11 cellular contexts compared by ENCODE assay signal in the genomic region with DNA sequence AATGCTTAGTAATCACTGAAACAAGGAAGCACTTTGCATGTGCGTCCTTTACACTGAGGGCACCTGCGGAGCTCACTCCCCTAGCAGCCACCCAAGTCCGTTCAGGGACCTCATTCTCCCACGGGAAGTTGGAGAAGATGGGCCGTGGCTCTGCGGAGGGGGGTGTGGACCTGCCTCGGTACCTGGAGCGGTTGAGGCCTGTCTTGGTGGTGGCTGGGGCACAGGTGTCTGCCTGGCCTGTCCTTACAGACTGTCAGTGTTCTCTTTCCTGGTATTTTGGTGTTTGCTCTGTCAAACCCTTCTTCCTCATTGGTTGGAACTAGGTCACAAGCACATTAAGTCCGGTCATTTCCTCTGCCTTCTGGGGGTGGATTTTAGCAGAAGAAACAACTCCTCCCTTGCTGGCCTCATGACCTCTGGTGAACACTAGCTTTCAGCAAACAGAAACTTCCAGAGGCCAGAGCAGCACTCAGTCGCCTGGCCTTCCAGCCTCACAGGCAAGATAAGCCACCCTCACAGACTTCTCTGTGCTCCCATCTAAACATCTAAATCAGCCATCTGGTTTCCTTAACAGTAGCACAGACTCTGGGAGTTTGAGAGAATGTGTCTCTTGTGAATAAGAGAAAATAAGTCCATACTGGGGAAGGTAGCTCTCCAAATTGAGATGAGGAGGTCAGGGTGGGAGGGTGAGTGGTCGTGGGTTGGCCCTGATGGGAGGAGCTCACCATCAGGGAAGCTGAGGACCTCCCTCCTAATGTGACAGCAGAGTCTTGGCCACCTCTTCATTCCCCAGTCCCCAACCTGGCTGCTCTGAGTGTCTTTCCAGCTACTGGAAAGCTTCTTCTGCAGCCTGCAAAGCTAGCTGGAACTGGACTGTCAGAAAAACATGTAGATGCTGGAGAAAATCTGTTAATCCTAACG. TPM values are rescaled to one million over a fixed set of nuclear protein-coding genes. Genes with fewer than 3 reads are reported as not detected.
DNase-seq lines count a peak whose midpoint lies in the region; FAIRE-seq and TF ChIP-seq lines count a peak whose summit lies in the region.
"Had no signal": no experiment of that assay in that cellular context is flagged by ENCODE, and none has a peak within 500 bp of the region (broad histone marks: within the 10 kb centered on the region; RNA-seq: fewer than 3 reads in every experiment).

No MANE protein-coding gene starts in this region.

- H2BK120ac ChIP-seq in mesendoderm (ENCODE audit: low read depth, low read length), result no peak overlapping the region

- H4K5ac ChIP-seq in mesendoderm (ENCODE audit: low read length), result no peak overlapping the region

- H2BK5ac ChIP-seq in mesendoderm (ENCODE audit: low read length), result no peak overlapping the region

- H3K27me3 ChIP-seq in subcutaneous abdominal adipose tissue (ENCODE audit: control insufficient read depth in 5 of 5, insufficient read depth in 4 of 5, low read length in 5 of 5), result no peaks in the 10 kb centered on the region
- no peaks in the 10 kb centered on the region for H3K27me3 ChIP-seq in mesendoderm (ENCODE audit: insufficient read depth, low read length, poor library complexity)
- H3K27me3 ChIP-seq in WERI-Rb-1 (ENCODE audit: insufficient read depth, low read depth, severe bottlenecking), result no peaks in the 10 kb centered on the region

- H3K4me1 ChIP-seq in kidney (ENCODE audit: control insufficient read depth in 1 of 2, insufficient read depth in 1 of 2, low read depth in 1 of 2, low read length in 2 of 2) (peaks cover 14 to 16% of the 10 kb centered on the region in 2 donors), subcutaneous abdominal adipose tissue (ENCODE audit: control insufficient read depth in 5 of 5, insufficient read depth in 5 of 5, low read length in 5 of 5) (peaks cover 6 to 43% (median 21%) of the 10 kb centered on the region in 5 donors), mesendoderm (ENCODE audit: control insufficient read depth, low read depth, low read length) (no peaks in the 10 kb centered on the region)

- H3K4me3 ChIP-seq in kidney (ENCODE audit: low read length in 2 of 2), result no peak overlapping the region
- peak overlapping the region in 4 of 5 donors; percentile 25 to 38 (median 28) for H3K4me3 ChIP-seq in subcutaneous abdominal adipose tissue (ENCODE audit: low read depth in 1 of 5, low read length in 5 of 5)
- no peak overlapping the region for H3K4me3 ChIP-seq in mesendoderm (ENCODE audit: low read length)
- H3K4me3 ChIP-seq in WERI-Rb-1 (ENCODE audit: low read depth, low read length), result no peak overlapping the region
- H3K4me3 ChIP-seq: A549 had no signal

- no peaks in the 10 kb centered on the region for H3K9me3 ChIP-seq in kidney (ENCODE audit: control insufficient read depth in 1 of 2, low read length in 2 of 2)
- H3K9me3 ChIP-seq in subcutaneous abdominal adipose tissue (ENCODE audit: control insufficient read depth in 5 of 5, low read length in 5 of 5), result no peaks in the 10 kb centered on the region
- no peaks in the 10 kb centered on the region for H3K9me3 ChIP-seq in WERI-Rb-1 (ENCODE audit: severe bottlenecking)
- H3K9me3 ChIP-seq: A549 had no signal

- H2AK5ac ChIP-seq in mesendoderm (ENCODE audit: low read length), result no peak overlapping the region

- no peak overlapping the region for H3K4me2 ChIP-seq in mesendoderm (ENCODE audit: low read length)
- H3K4me2 ChIP-seq: A549 had no signal

- H2BK15ac ChIP-seq in mesendoderm (replicated peaks; ENCODE audit: low read depth), result no peak overlapping the region

- H3K18ac ChIP-seq in mesendoderm (ENCODE audit: low read length), result no peak overlapping the region

- no peak overlapping the region for H4K8ac ChIP-seq in mesendoderm (ENCODE audit: low read depth, low read length)

- H3K23ac ChIP-seq in mesendoderm (ENCODE audit: low read length), result no peak overlapping the region

- DNase-seq in NOMO-1 (lab: John Stamatoyannopoulos, UW; ENCODE audit: unreplicated experiment in 2 of 2) (peak; percentile 7 to 8), NOMO-1 treated with dmso at 0.1 percent for 144 hours (lab: John Stamatoyannopoulos, UW; ENCODE audit: unreplicated experiment) (no peak), kidney (peak; percentile 76), KG1 (lab: John Stamatoyannopoulos, UW) (no peak), mesendoderm (no peak), WERI-Rb-1 (no peak)
- DNase-seq: activated CD4-positive, alpha-beta T cell treated with anti-CD3 and anti-CD28 coated beads, Interleukin-2, amount 50 U/mL, for 1 hour; naive B cell had no signal

- H3K27ac ChIP-seq in angular gyrus (ENCODE audit: low read depth, low read length), result peak overlapping the region; percentile 95
- H3K27ac ChIP-seq in kidney (ENCODE audit: low read depth in 2 of 2, low read length in 2 of 2), result peak overlapping the region; percentile 77 to 87
- H3K27ac ChIP-seq in subcutaneous abdominal adipose tissue (ENCODE audit: low read depth, low read length), result peak overlapping the region; percentile 81
- H3K27ac ChIP-seq in mesendoderm (ENCODE audit: low read depth, low read length), result no peak overlapping the region
- no peak overlapping the region for H3K27ac ChIP-seq in WERI-Rb-1
- H3K27ac ChIP-seq: A549 had no signal

- H3K9ac ChIP-seq in kidney (ENCODE audit: low read length in 2 of 2), result peak overlapping the region; percentile 7 to 12
- peak overlapping the region in 4 of 5 donors; percentile 25 to 70 (median 40) for H3K9ac ChIP-seq in subcutaneous abdominal adipose tissue (ENCODE audit: low read length in 5 of 5)
- H3K9ac ChIP-seq in mesendoderm (ENCODE audit: low read length), result no peak overlapping the region

- FAIRE-seq in kidney (lab: Jason Lieb, UNC), result no peak
- FAIRE-seq: A549 had no signal

- peaks cover 5 to 7% of the 10 kb centered on the region in 2 donors for H3K36me3 ChIP-seq in kidney (ENCODE audit: control insufficient read depth in 1 of 2, insufficient read depth in 2 of 2, low read length in 2 of 2)
- peaks cover 3 to 36% (median 28%) of the 10 kb centered on the region in 5 donors for H3K36me3 ChIP-seq in subcutaneous abdominal adipose tissue (ENCODE audit: control insufficient read depth in 5 of 5, insufficient read depth in 5 of 5, low read length in 5 of 5)
- H3K36me3 ChIP-seq in mesendoderm (ENCODE audit: control insufficient read depth, insufficient read depth, low read length), result no peaks in the 10 kb centered on the region
- peaks cover 23% of the 10 kb centered on the region for H3K36me3 ChIP-seq in WERI-Rb-1

- H3K79me2 ChIP-seq in mesendoderm (ENCODE audit: control insufficient read depth, insufficient read depth, low read length), result no peaks in the 10 kb centered on the region

- no peaks in the 10 kb centered on the region for H3K79me1 ChIP-seq in mesendoderm (ENCODE audit: low read length)

- WGBS in mesendoderm (ENCODE audit: extremely low coverage, insufficient coverage, low lambda C conversion rate), result no CpG with 5 or more reads among the region's 12 CpGs

- no peak overlapping the region for H3K56ac ChIP-seq in mesendoderm (ENCODE audit: low read length)

- H3K4ac ChIP-seq in mesendoderm (ENCODE audit: low read depth, low read length), result no peak overlapping the region

- intact Hi-C loops in kidney (cut with DNase I), result no loop called here

- no peak for TF ChIP-seq CTCF in kidney (IDR thresholded peaks at IDR 0.05; ENCODE audit: borderline replicate concordance, extremely low read depth, insufficient read depth)
- TF ChIP-seq CTCF in WERI-Rb-1 (IDR thresholded peaks at IDR 0.05; ENCODE audit: low read depth, low read length), result no peak

RNA-seq across cellular contexts. Expression of a gene that starts 8.6 kb away (rescaled TPM):
- total RNA-seq in kidney, result 25.4 TPM
- 26.8 TPM for polyA plus RNA-seq in kidney (ENCODE audit: insufficient read depth, low read depth, low replicate concordance)
- 16.3 TPM for polyA plus RNA-seq in mesendoderm (2013, experiment 1 of 2)
- polyA plus RNA-seq in mesendoderm (2013, experiment 2 of 2), result 16.0 TPM

RNA-seq across cellular contexts. Expression of a gene that starts 8.8 kb away (rescaled TPM):
- total RNA-seq in kidney, result 92.8 TPM
- 37.3 TPM for polyA plus RNA-seq in kidney (ENCODE audit: insufficient read depth, low read depth, low replicate concordance)
- 10.7 TPM for polyA plus RNA-seq in mesendoderm (2013, experiment 1 of 2)
- 10.7 TPM for polyA plus RNA-seq in mesendoderm (2013, experiment 2 of 2)

RNA-seq across cellular contexts. Expression of a gene that starts 49.8 kb away (rescaled TPM):
- total RNA-seq in kidney, result 44.7 TPM
- polyA plus RNA-seq in kidney (ENCODE audit: insufficient read depth, low read depth, low replicate concordance), result 11.9 TPM
- polyA plus RNA-seq in mesendoderm (2013, experiment 1 of 2), result 53.0 TPM
- polyA plus RNA-seq in mesendoderm (2013, experiment 2 of 2), result 54.6 TPM

Comparison
In these comparisons a context has a peak if more than half of its experiments do, and no peak if none do; other contexts are left out.
1. DNase-seq: peak in NOMO-1 (2 of 2) and kidney (single experiment); none in NOMO-1 treated with dmso at 0.1 percent for 144 hours (single experiment), KG1 (single experiment), mesendoderm (single experiment) and WERI-Rb-1 (single experiment).
2. H3K27ac ChIP-seq: peak in angular gyrus (single experiment), kidney (2 of 2) and subcutaneous abdominal adipose tissue (single experiment); none in mesendoderm (single experiment) and WERI-Rb-1 (single experiment).
3. H3K4me3 ChIP-seq: peak in subcutaneous abdominal adipose tissue (4 of 5); none in kidney (0 of 2), mesendoderm (single experiment) and WERI-Rb-1 (single experiment).